ENCODE assay signal across 27 cellular contexts in genomic region chr7:109003742-109004141, GRCh38.
DNase-seq lines count a peak whose midpoint lies in the region; ATAC-seq and TF ChIP-seq lines count a peak whose summit lies in the region.
"Had no signal": no experiment of that assay in that cellular context is flagged by ENCODE, and none has a peak within 500 bp of the region (broad histone marks: within the 10 kb centered on the region; RNA-seq: fewer than 3 reads in every experiment).

No MANE protein-coding gene starts in this region.

- H3K9me3 ChIP-seq in left lung, result no peaks in the 10 kb centered on the region
- H3K9me3 ChIP-seq in effector memory CD4-positive, alpha-beta T cell (ENCODE audit: control insufficient read depth, low read length), result no peaks in the 10 kb centered on the region
- H3K9me3 ChIP-seq: esophagus muscularis mucosa, heart left ventricle, psoas muscle had no signal

- peak; percentile 86 for DNase-seq in A172 (ENCODE audit: low spot score)
- peak; percentile 1 for DNase-seq in M059J (ENCODE audit: low read depth)
- DNase-seq in choroid plexus epithelial cell (ENCODE audit: low read depth), result peak; percentile 0
- no peak for DNase-seq in left lung
- no peak for DNase-seq in glutamatergic neuron
- DNase-seq in NCI-H2081 (lab: John Stamatoyannopoulos, UW), result no peak
- no peak for DNase-seq in effector memory CD4-positive, alpha-beta T cell
- DNase-seq in occipital lobe (lab: John Stamatoyannopoulos, UW), result no peak
- DNase-seq: activated CD4-positive, alpha-beta T cell treated with anti-CD3 and anti-CD28 coated beads, Interleukin-2, amount 50 U/mL, for 4 hours; activated effector memory CD4-positive, alpha-beta T cell treated with anti-CD3 and anti-CD28 coated beads, Interleukin-2, amount 50 U/mL, for 16 hours; caudate nucleus; dorsolateral prefrontal cortex; H9; heart left ventricle; immature natural killer cell; IMR-90; MM.1S; NCI-H2081 treated with DMSO at 0.1 percent for 48 hours; NCI-H524; nephron progenitor cell; psoas muscle; SHP77 treated with DMSO at 0.1 percent for 48 hours; stimulated activated CD4-positive, alpha-beta T cell treated with anti-CD3 and anti-CD28 coated beads, Interleukin-4, amount 100 ng/mL, for 4 hours; T-helper 17 cell; WERI-Rb-1 had no signal

- peaks cover 2% of the 10 kb centered on the region for H3K27me3 Mint-ChIP-seq in glutamatergic neuron (ENCODE audit: unreplicated experiment)
- H3K27me3 Mint-ChIP-seq: T-helper 17 cell had no signal

- no peaks in the 10 kb centered on the region for H3K9me3 Mint-ChIP-seq in glutamatergic neuron (ENCODE audit: unreplicated experiment)
- H3K9me3 Mint-ChIP-seq: H9, nephron progenitor cell had no signal

- H3K36me3 ChIP-seq in left lung, result no peaks in the 10 kb centered on the region
- no peaks in the 10 kb centered on the region for H3K36me3 ChIP-seq in effector memory CD4-positive, alpha-beta T cell (ENCODE audit: control insufficient read depth, insufficient read depth, low read length)
- H3K36me3 ChIP-seq: esophagus muscularis mucosa, heart left ventricle, WERI-Rb-1 had no signal

- no peak overlapping the region for H3K27ac ChIP-seq in left lung
- no peak overlapping the region for H3K27ac ChIP-seq in effector memory CD4-positive, alpha-beta T cell (ENCODE audit: insufficient read depth, low read length, poor library complexity, severe bottlenecking)
- H3K27ac ChIP-seq: dorsolateral prefrontal cortex, esophagus muscularis mucosa, heart left ventricle, psoas muscle, WERI-Rb-1 had no signal

- H3K4me3 Mint-ChIP-seq in glutamatergic neuron (ENCODE audit: unreplicated experiment), result no peak overlapping the region
- H3K4me3 Mint-ChIP-seq: CD14-positive monocyte, H9, immature natural killer cell, nephron progenitor cell, T-helper 17 cell had no signal

- ATAC-seq in left lung, result peak; percentile 98
- ATAC-seq: heart left ventricle, psoas muscle, T-helper 17 cell had no signal

- intact Hi-C loops in left lung (cut with DNase I), result no loop called here

- no peaks in the 10 kb centered on the region for H3K27me3 ChIP-seq in left lung
- H3K27me3 ChIP-seq in effector memory CD4-positive, alpha-beta T cell (replicated peaks; ENCODE audit: control insufficient read depth, insufficient read depth, low read length, poor library complexity, severe bottlenecking), result no peaks in the 10 kb centered on the region
- H3K27me3 ChIP-seq: dorsolateral prefrontal cortex, esophagus muscularis mucosa, heart left ventricle had no signal

- H3K36me3 Mint-ChIP-seq in glutamatergic neuron (ENCODE audit: unreplicated experiment), result no peaks in the 10 kb centered on the region
- H3K36me3 Mint-ChIP-seq: CD14-positive monocyte, immature natural killer cell had no signal

- H3K27ac Mint-ChIP-seq in glutamatergic neuron (ENCODE audit: unreplicated experiment), result no peak overlapping the region
- H3K27ac Mint-ChIP-seq: CD14-positive monocyte, H9, immature natural killer cell, nephron progenitor cell, T-helper 17 cell had no signal

- H3K4me3 ChIP-seq in choroid plexus epithelial cell (ENCODE audit: low read depth, low read length), result no peak overlapping the region
- H3K4me3 ChIP-seq in left lung, result no peak overlapping the region
- no peak overlapping the region for H3K4me3 ChIP-seq in effector memory CD4-positive, alpha-beta T cell (ENCODE audit: insufficient read depth, low read depth, low read length, poor library complexity, severe bottlenecking)
- H3K4me3 ChIP-seq: dorsolateral prefrontal cortex, esophagus muscularis mucosa, heart left ventricle, psoas muscle had no signal

- no peaks in the 10 kb centered on the region for H3K4me1 Mint-ChIP-seq in glutamatergic neuron (ENCODE audit: low read depth, unreplicated experiment)
- H3K4me1 Mint-ChIP-seq: CD14-positive monocyte, immature natural killer cell, nephron progenitor cell, T-helper 17 cell had no signal

- no peak for TF ChIP-seq CTCF in choroid plexus epithelial cell (conservative IDR thresholded peaks at IDR 0.05; ENCODE audit: low read depth, low read length)
- TF ChIP-seq CTCF in left lung (IDR thresholded peaks at IDR 0.05), result no peak
- no peak for TF ChIP-seq CTCF in glutamatergic neuron (IDR thresholded peaks at IDR 0.05; ENCODE audit: partially characterized antibody, unreplicated experiment)

- no peaks in the 10 kb centered on the region for H3K4me1 ChIP-seq in left lung
- no peaks in the 10 kb centered on the region for H3K4me1 ChIP-seq in effector memory CD4-positive, alpha-beta T cell (ENCODE audit: control insufficient read depth, insufficient read depth, low read length, poor library complexity, severe bottlenecking)
- H3K4me1 ChIP-seq: esophagus muscularis mucosa, heart left ventricle, psoas muscle had no signal

Comparison
In these comparisons a context has a peak if more than half of its experiments do, and no peak if none do; other contexts are left out.
1. DNase-seq: peak in A172 (single experiment), M059J (single experiment) and choroid plexus epithelial cell (single experiment); none in left lung (0 of 2), glutamatergic neuron (single experiment), NCI-H2081 (0 of 2), effector memory CD4-positive, alpha-beta T cell (0 of 3) and occipital lobe (single experiment).